Comparison of ENCODE assay signal across 9 cellular contexts in the genomic region with DNA sequence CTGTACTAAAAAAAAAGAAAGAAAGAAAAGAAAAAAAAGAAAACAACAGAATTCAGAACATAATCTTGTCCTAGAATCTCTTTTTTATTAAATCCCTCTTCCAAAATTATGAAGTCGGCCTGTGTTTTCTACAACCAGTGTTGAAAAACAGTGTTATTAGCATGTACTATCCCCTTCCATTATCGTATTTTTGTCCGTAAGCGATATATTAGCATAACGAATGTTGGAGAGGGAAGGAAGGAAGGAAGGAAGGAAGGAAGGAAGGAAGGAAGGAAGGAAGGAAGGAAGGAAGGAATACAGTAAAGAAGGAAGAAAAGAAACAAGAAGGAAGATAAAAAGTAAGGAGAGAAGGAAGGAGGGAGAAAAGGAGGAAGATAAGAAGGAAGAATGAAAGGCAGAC.
"Had no signal": no experiment of that assay in that cellular context is flagged by ENCODE, and none has a peak within 500 bp of the region (broad histone marks: within the 10 kb centered on the region; RNA-seq: fewer than 3 reads in every experiment).

No MANE protein-coding gene starts in this region.

- H3K9ac ChIP-seq: GM23248 had no signal

- H3K4me3 ChIP-seq: GM23248, GM23338, HAP-1 had no signal

- H3K4me1 ChIP-seq: HAP-1 had no signal

- H3K9me3 ChIP-seq: HAP-1 had no signal

- H3K27ac ChIP-seq: GM23248 had no signal

- ATAC-seq: HCT116 had no signal

- H3K36me3 ChIP-seq: HAP-1 had no signal

- DNase-seq: GM23248, GOT3, H7, H9, HCEC 1CT, HFFc6 had no signal
